In the genomic region with DNA sequence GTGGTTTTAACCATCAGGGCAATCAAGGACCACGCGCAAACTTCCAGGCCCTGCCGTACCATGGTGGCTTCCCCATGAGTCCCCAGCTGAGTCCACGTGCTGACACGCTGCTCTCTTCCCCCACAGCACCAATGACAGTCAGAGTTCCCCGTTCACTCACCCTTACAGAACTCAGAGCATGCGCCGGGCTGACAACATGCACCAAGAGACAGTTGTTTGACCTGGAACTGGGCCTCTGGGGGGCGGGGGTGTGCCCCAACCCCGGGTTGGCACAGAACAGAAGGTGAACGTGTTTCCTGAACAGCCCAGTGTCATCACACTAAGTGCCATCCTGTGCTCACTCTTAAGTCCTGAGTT, we compare ENCODE assay signal across 10 cellular contexts. TPM values are rescaled to one million over a fixed set of nuclear protein-coding genes. Genes with fewer than 3 reads are reported as not detected.
A peak's percentile ranks its signal among the peaks of the same experiment; 100 is the strongest.
DNase-seq lines count a peak whose midpoint lies in the region; ATAC-seq and TF ChIP-seq lines count a peak whose summit lies in the region.
"Had no signal": no experiment of that assay in that cellular context is flagged by ENCODE, and none has a peak within 500 bp of the region (broad histone marks: within the 10 kb centered on the region; RNA-seq: fewer than 3 reads in every experiment).

No MANE protein-coding gene starts in this region.

- no peaks in the 10 kb centered on the region for H3K27me3 ChIP-seq in CD4-positive, alpha-beta T cell (ENCODE audit: control insufficient read depth, insufficient read depth, low read length)
- no peaks in the 10 kb centered on the region for H3K27me3 ChIP-seq in KMS-11 (ENCODE audit: insufficient read depth, low read depth)

- H2AFZ ChIP-seq in KMS-11 (ENCODE audit: low read depth): no peak overlapping the region

- CTCF ChIA-PET in CD4-positive, alpha-beta T cell (lab: Charles Lee): no interaction called here

- DNase-seq in CD4-positive, alpha-beta T cell: peak in 2 of 10 experiments; percentile 7 to 12
- peak; percentile 65 for DNase-seq in naive B cell
- no peak for DNase-seq in GF-D8 (lab: John Stamatoyannopoulos, UW)
- no peak for DNase-seq in NCI-H526 (lab: John Stamatoyannopoulos, UW)
- DNase-seq in NCI-H1092 treated with DMSO at 0.1 percent for 48 hours (lab: John Stamatoyannopoulos, UW): no peak
- no peak for DNase-seq in activated gamma-delta T cell treated with Interleukin-2 at 50 U/mL for 16 hours
- DNase-seq: DND-41, NCI-H446 had no signal

- no peaks in the 10 kb centered on the region for H3K9me3 ChIP-seq in CD4-positive, alpha-beta T cell (ENCODE audit: control insufficient read depth, low read length)

- peak; percentile 53 for ATAC-seq in CD4-positive, alpha-beta T cell (ENCODE audit: poor library complexity)
- ATAC-seq in GM19351 (IDR thresholded peaks at IDR 0.05; ENCODE audit: unreplicated experiment) (peak; percentile 85), naive B cell (ENCODE audit: low read depth in 2 of 2) (peak; percentile 92 to 93)

- H3K9ac ChIP-seq in KMS-11: no peak overlapping the region; the same call in 1 of the 2 replicates

- no peaks in the 10 kb centered on the region for H4K20me1 ChIP-seq in KMS-11 (ENCODE audit: insufficient read depth)

- H3K4me3 Mint-ChIP-seq in CD4-positive, alpha-beta T cell: no peak overlapping the region
- H3K4me3 Mint-ChIP-seq in naive B cell: peak overlapping the region in 7 of 8 donors; percentile 60 to 77 (median 68)

- no peak overlapping the region for H3K4me3 ChIP-seq in KMS-11 (IDR thresholded peaks at IDR 0.05; ENCODE audit: insufficient read depth, low read depth, low read length)

- H3K36me3 Mint-ChIP-seq in CD4-positive, alpha-beta T cell (ENCODE audit: low read depth): peaks cover 60% of the 10 kb centered on the region
- peaks cover 8 to 20% of the 10 kb centered on the region in 2 donors for H3K36me3 Mint-ChIP-seq in naive B cell

- peaks cover 98% of the 10 kb centered on the region for H3K4me1 Mint-ChIP-seq in CD4-positive, alpha-beta T cell (ENCODE audit: low read depth)
- peaks cover 89 to 97% (median 95%) of the 10 kb centered on the region in 3 donors for H3K4me1 Mint-ChIP-seq in naive B cell

- peak overlapping the region; percentile 16 for H3K27ac Mint-ChIP-seq in CD4-positive, alpha-beta T cell
- peak overlapping the region; percentile 48 to 93 (median 77) for H3K27ac Mint-ChIP-seq in naive B cell

- H3K79me2 ChIP-seq in KMS-11 (ENCODE audit: insufficient read depth, low read depth): peaks cover 90% of the 10 kb centered on the region

- no peak overlapping the region for H3K27ac ChIP-seq in CD4-positive, alpha-beta T cell (ENCODE audit: low read depth, low read length)
- H3K27ac ChIP-seq in KMS-11: peak overlapping the region; percentile 50

- H3K4me1 ChIP-seq in KMS-11 (ENCODE audit: low read depth, poor library complexity, severe bottlenecking): peaks cover 75% of the 10 kb centered on the region

- no peak for TF ChIP-seq CTCF in CD4-positive, alpha-beta T cell (IDR thresholded peaks at IDR 0.05)
- no peak for TF ChIP-seq CTCF in KMS-11 (conservative IDR thresholded peaks at IDR 0.05; ENCODE audit: low read depth, low read length)

- peak overlapping the region; percentile 44 for H3K4me2 ChIP-seq in KMS-11

- H3K27me3 Mint-ChIP-seq in CD4-positive, alpha-beta T cell: no peaks in the 10 kb centered on the region
- H3K27me3 Mint-ChIP-seq in naive B cell: no peaks in the 10 kb centered on the region

- H3K36me3 ChIP-seq in KMS-11 (ENCODE audit: insufficient read depth): no peaks in the 10 kb centered on the region

- POLR2A ChIA-PET in CD4-positive, alpha-beta T cell (lab: Charles Lee): no interaction called here

- H3K9me3 Mint-ChIP-seq in CD4-positive, alpha-beta T cell: no peaks in the 10 kb centered on the region
- no peaks in the 10 kb centered on the region for H3K9me3 Mint-ChIP-seq in naive B cell

- intact Hi-C loops in CD4-positive, alpha-beta T cell (cut with DNase I, micrococcal nuclease): no loop called here

RNA-seq across cellular contexts. Expression of a gene that starts 29.4 kb away (rescaled TPM):
- 10 to 100 TPM; 11.4 to 14.9 TPM for total RNA-seq in CD4-positive, alpha-beta T cell
- 100 to 1,000 TPM; 119 to 174 (median 151) TPM for polyA plus RNA-seq in naive B cell (ENCODE audit: low read depth in 6 of 6)
